ENCODE assay signal across 8 cellular contexts in genomic region chr11:118684187-118684586, GRCh38.
"Had no signal": no experiment of that assay in that cellular context is flagged by ENCODE, and none has a peak within 500 bp of the region (broad histone marks: within the 10 kb centered on the region; RNA-seq: fewer than 3 reads in every experiment).

No MANE protein-coding gene starts in this region.

- H3K27ac ChIP-seq: HL-60, KMS-11 had no signal

- DNase-seq: IMR-90, KBM-7, KG1 had no signal

- FAIRE-seq: HepG2, HTR-8/SVneo, K562 had no signal

- H3K4me3 ChIP-seq: K562 had no signal
